In the genomic region with DNA sequence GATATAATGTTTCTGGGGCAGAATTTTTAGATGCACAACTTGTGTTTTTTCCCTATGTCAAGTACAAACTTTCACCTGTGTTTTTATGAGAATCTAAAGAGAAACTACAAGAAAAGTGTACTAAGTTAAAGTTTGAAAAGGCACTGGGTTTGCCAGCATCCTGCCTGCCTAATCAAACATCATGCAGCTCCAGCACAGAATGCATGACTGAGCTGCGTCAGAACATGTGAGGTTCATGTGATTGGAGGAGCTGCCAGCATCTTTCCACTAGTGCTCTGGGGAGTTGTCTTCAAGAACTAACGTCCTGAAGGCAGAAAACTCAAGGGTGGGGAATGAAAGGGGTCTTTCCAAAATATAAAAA, we compare ENCODE assay signal across 8 cellular contexts.
DNase-seq lines count a peak whose midpoint lies in the region; ATAC-seq lines count a peak whose summit lies in the region.

No MANE protein-coding gene starts in this region.

- no peaks in the 10 kb centered on the region for H3K27me3 Mint-ChIP-seq in activated T-cell treated with anti-CD3 and anti-CD28 coated beads, Interleukin-2, amount 50 U/mL, for 24 hours

- H3K4me3 Mint-ChIP-seq in activated T-cell treated with anti-CD3 and anti-CD28 coated beads, Interleukin-2, amount 50 U/mL, for 24 hours, result no peak overlapping the region

- ATAC-seq in GM19043 (IDR thresholded peaks at IDR 0.05; ENCODE audit: low read depth, unreplicated experiment) (peak; percentile 49), HG03139 (IDR thresholded peaks at IDR 0.05; ENCODE audit: unreplicated experiment) (peak; percentile 51)

- no peaks in the 10 kb centered on the region for H3K36me3 Mint-ChIP-seq in activated T-cell treated with anti-CD3 and anti-CD28 coated beads, Interleukin-2, amount 50 U/mL, for 24 hours (ENCODE audit: low read depth)

- peak overlapping the region; percentile 91 for H3K27ac Mint-ChIP-seq in activated T-cell treated with anti-CD3 and anti-CD28 coated beads, Interleukin-2, amount 50 U/mL, for 24 hours

- DNase-seq in AG08395 (ENCODE audit: low spot score) (peak; percentile 45), islet precursor cell (peak; percentile 57), OCI-M2 (lab: John Stamatoyannopoulos, UW; ENCODE audit: unreplicated experiment) (no peak), SKM-1 (lab: John Stamatoyannopoulos, UW; ENCODE audit: unreplicated experiment) (no peak)
- no peak for DNase-seq in activated T-cell treated with anti-CD3 and anti-CD28 coated beads, Interleukin-2, amount 50 U/mL, for 24 hours
- DNase-seq in activated CD8-positive, alpha-beta memory T cell treated with anti-CD3 and anti-CD28 coated beads, Interleukin-2, amount 50 U/mL, for 48 hours, result no peak

- peaks cover 72% of the 10 kb centered on the region for H3K4me1 Mint-ChIP-seq in activated T-cell treated with anti-CD3 and anti-CD28 coated beads, Interleukin-2, amount 50 U/mL, for 24 hours (ENCODE audit: low read depth)

- peaks cover 4% of the 10 kb centered on the region for H3K9me3 Mint-ChIP-seq in activated T-cell treated with anti-CD3 and anti-CD28 coated beads, Interleukin-2, amount 50 U/mL, for 24 hours

Comparison
In these comparisons a context has a peak if more than half of its experiments do, and no peak if none do; other contexts are left out.
1. DNase-seq: peak in AG08395 (single experiment) and islet precursor cell (single experiment); none in activated T-cell treated with anti-CD3 and anti-CD28 coated beads, Interleukin-2, amount 50 U/mL, for 24 hours (single experiment), activated CD8-positive, alpha-beta memory T cell treated with anti-CD3 and anti-CD28 coated beads, Interleukin-2, amount 50 U/mL, for 48 hours (single experiment), OCI-M2 (single experiment) and SKM-1 (single experiment).